9 cellular contexts compared by ENCODE assay signal in the genomic region with DNA sequence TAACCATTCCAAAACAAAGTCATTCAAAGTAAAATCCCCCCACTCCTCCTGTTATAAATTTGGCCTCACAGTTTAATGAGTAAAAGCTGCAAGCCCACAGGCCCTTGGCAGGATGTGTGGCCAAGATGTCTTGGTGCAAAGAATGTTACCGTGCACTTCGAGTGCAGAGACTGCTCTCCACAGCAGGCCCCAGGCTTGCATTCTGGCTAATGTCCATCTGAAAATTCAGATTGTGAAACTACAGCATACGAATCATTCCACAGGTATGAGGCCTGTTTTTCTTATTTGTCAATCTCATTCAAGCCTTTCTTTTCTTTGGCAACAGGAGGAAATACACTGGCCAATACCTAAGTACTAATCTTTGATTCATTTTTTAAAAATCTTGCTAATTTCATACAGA. TPM values are rescaled to one million over a fixed set of nuclear protein-coding genes. Genes with fewer than 3 reads are reported as not detected.
DNase-seq lines count a peak whose midpoint lies in the region; ATAC-seq and TF ChIP-seq lines count a peak whose summit lies in the region.
"Had no signal": no experiment of that assay in that cellular context is flagged by ENCODE, and none has a peak within 500 bp of the region (broad histone marks: within the 10 kb centered on the region; RNA-seq: fewer than 3 reads in every experiment).

No MANE protein-coding gene starts in this region.

- H3K9ac ChIP-seq in adipocyte (ENCODE audit: low read length) = peak overlapping the region; percentile 80

- TF ChIP-seq CTCF in BJ (IDR thresholded peaks at IDR 0.05; ENCODE audit: insufficient read depth, low read depth, low read length) (no peak), foreskin fibroblast (IDR thresholded peaks at IDR 0.05; ENCODE audit: low read depth, low read length) (no peak), psoas muscle (IDR thresholded peaks at IDR 0.05) (no peak)

- peak overlapping the region; percentile 66 for H3K27ac ChIP-seq in psoas muscle

- POLR2A ChIA-PET in BJ (lab: Charles Lee) = no interaction called here

- H3K36me3 ChIP-seq in BJ (ENCODE audit: control insufficient read depth, insufficient read depth, low read length) (peaks cover 2% of the 10 kb centered on the region; the same call in 1 of the 2 replicates), adipocyte (ENCODE audit: control insufficient read depth, insufficient read depth, low read length, severe bottlenecking) (peaks cover 15% of the 10 kb centered on the region), psoas muscle (ENCODE audit: insufficient read depth in 1 of 2, low read depth in 1 of 2) (peaks cover 0 to 7% of the 10 kb centered on the region in 2 donors)
- H3K36me3 ChIP-seq: adrenal gland had no signal

- H3K4me3 ChIP-seq in BJ (ENCODE audit: low read depth, low read length) (no peak overlapping the region), adipocyte (ENCODE audit: low read length) (peak overlapping the region; percentile 54), foreskin fibroblast (ENCODE audit: low read depth in 1 of 2, low read length in 2 of 2) (no peak overlapping the region), psoas muscle (no peak overlapping the region)
- H3K4me3 ChIP-seq: adrenal gland had no signal

- WGBS in psoas muscle, 3 donors = 11 to 17% (median 12%) methylated on average over 3 of the region's 3 CpGs

- ATAC-seq in psoas muscle (peak; percentile 70 to 82 (median 77)), GM21786 (IDR thresholded peaks at IDR 0.05; ENCODE audit: unreplicated experiment) (no peak)

- H3K4me1 ChIP-seq in adipocyte (ENCODE audit: control insufficient read depth, insufficient read depth, low read length) (peaks cover 84% of the 10 kb centered on the region), psoas muscle (peaks cover 66% of the 10 kb centered on the region)

- CTCF ChIA-PET in BJ (lab: Yijun Ruan, JAX) = interaction anchor here (1.3 kb wide), 1 partner anchor 19 kb away, joined by 3 read pairs; no protein-coding TSS in a partner anchor

- intact Hi-C loops in psoas muscle (cut with DNase I) = loop anchor here in 1 of 2 donors (5.0 kb wide), 1 partner anchor 63 kb away; no protein-coding TSS in a partner anchor

- H3K9me3 ChIP-seq in adipocyte (ENCODE audit: control insufficient read depth, low read length) (no peaks in the 10 kb centered on the region), psoas muscle (no peaks in the 10 kb centered on the region)
- H3K9me3 ChIP-seq: adrenal gland had no signal

- H3K27me3 ChIP-seq in BJ (ENCODE audit: control insufficient read depth, insufficient read depth, low read length) = no peaks in the 10 kb centered on the region
- no peaks in the 10 kb centered on the region for H3K27me3 ChIP-seq in adipocyte (replicated peaks; ENCODE audit: control insufficient read depth, insufficient read depth, low read length)
- H3K27me3 ChIP-seq in psoas muscle (ENCODE audit: insufficient read depth in 3 of 3, low read length in 2 of 3) = no peaks in the 10 kb centered on the region
- H3K27me3 ChIP-seq: adrenal gland had no signal

- DNase-seq in BJ (ENCODE audit: low read depth) = peak; percentile 98
- DNase-seq in adipocyte (ENCODE audit: low read depth) = peak; percentile 97
- DNase-seq in foreskin fibroblast = peak; percentile 94 to 98
- peak in 1 of 2 donors; percentile 52 for DNase-seq in psoas muscle
- no peak for DNase-seq in AML-193 (lab: John Stamatoyannopoulos, UW)
- no peak for DNase-seq in C1 segment of cervical spinal cord (lab: John Stamatoyannopoulos, UW)
- DNase-seq in DMS53 treated with DMSO at 0.1 percent for 48 hours (lab: John Stamatoyannopoulos, UW; ENCODE audit: unreplicated experiment) = no peak

RNA-seq across cellular contexts. Expression of gene RPS6KA2, which starts 7.1 kb away (rescaled TPM):
- 60.7 and 80.8 TPM in 2 replicates for polyA plus RNA-seq in BJ (2011; rRNA removed)
- 69.2 and 82.5 TPM in 2 replicates for polyA minus RNA-seq in BJ (2011; rRNA and poly(A)+ RNA removed)
- total RNA-seq in psoas muscle = 10 to 100 TPM; 14.2 to 40.4 (median 28.4) TPM
- 10 to 100 TPM in 1 of 3 donors, 1 to 10 TPM in 2; 7.8 to 26.7 (median 8.0) TPM for polyA plus RNA-seq in psoas muscle

RNA-seq across cellular contexts. Expression of gene RAMACL, which starts 33.4 kb away (rescaled TPM):
- 0.26 and 0.32 TPM in 2 replicates for polyA plus RNA-seq in BJ (2011; rRNA removed)
- polyA minus RNA-seq in BJ (2011; rRNA and poly(A)+ RNA removed) = 1.4 and 2.3 TPM in 2 replicates
- 1 to 10 TPM in 1 of 4 donors, under 1 TPM in 3; 0.17 to 1.3 (median 0.72) TPM for total RNA-seq in psoas muscle
- polyA plus RNA-seq in psoas muscle = under 1 TPM; 0.25 to 0.48 (median 0.38) TPM

Comparison
In these comparisons a context has a peak if more than half of its experiments do, and no peak if none do; other contexts are left out.
1. DNase-seq: peak in BJ (single experiment), adipocyte (single experiment) and foreskin fibroblast (2 of 2); none in AML-193 (0 of 2), C1 segment of cervical spinal cord (0 of 14) and DMS53 treated with DMSO at 0.1 percent for 48 hours (single experiment).